In the genomic region with DNA sequence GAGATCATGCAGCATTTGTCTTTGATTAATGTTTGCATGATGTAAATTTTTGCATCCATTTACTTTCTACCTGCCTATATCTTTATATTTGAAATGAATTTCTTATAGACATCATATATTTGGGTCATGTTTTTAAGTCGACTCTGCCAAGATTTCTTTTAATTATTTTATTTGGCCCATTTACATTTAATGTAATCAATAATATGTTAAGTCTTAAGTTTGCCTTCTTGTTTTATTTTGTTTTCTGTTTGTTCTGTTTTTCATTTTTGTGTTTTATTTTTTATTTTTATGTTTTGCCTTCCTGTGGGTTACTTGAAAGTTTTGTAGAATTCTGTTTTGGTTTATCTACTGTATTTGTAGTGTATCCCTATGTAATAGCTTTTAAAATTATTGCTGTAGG, we compare ENCODE assay signal across 25 cellular contexts. TPM values are rescaled to one million over a fixed set of nuclear protein-coding genes. Genes with fewer than 3 reads are reported as not detected.
"Had no signal": no experiment of that assay in that cellular context is flagged by ENCODE, and none has a peak within 500 bp of the region (broad histone marks: within the 10 kb centered on the region; RNA-seq: fewer than 3 reads in every experiment).

No MANE protein-coding gene starts in this region.

- H3K9me3 ChIP-seq: SJSA1 had no signal

- DNase-seq: IMR-90, Kasumi-1, MM.1S, NCI-H1092 treated with DMSO at 0.1 percent for 48 hours, NCI-H1436 treated with DMSO at 0.1 percent for 48 hours, NCI-H1694 treated with DMSO at 0.1 percent for 48 hours, NCI-H1930, NCI-H2081 treated with DMSO at 0.1 percent for 48 hours, NCI-H2171, NCI-H226, NCI-H446, NCI-H510A, NCI-H524 treated with DMSO at 0.1 percent for 48 hours, NCI-H69, NCI-H774, Right ventricle myocardium superior, RPMI8226, SIG-M5 had no signal

- H3K27ac ChIP-seq: KMS-11, SJSA1, SK-N-MC had no signal

- H3K36me3 ChIP-seq: SJSA1 had no signal

- H3K4me3 ChIP-seq: SJSA1, SK-N-MC had no signal

- H3K27me3 ChIP-seq: SJSA1 had no signal

- ATAC-seq: HepG2 had no signal

- H3K4me1 ChIP-seq: SJSA1 had no signal

- FAIRE-seq: HepG2, RCC 7860 had no signal

RNA-seq across cellular contexts. Expression of a gene that starts 33.2 kb away (rescaled TPM):
- total RNA-seq: HepG2, HT1080, IMR-90, M059J, Right ventricle myocardium superior, SJSA1 had no signal
- polyA plus RNA-seq: HepG2, IMR-90 had no signal
